15 cellular contexts compared by ENCODE assay signal in the genomic region with DNA sequence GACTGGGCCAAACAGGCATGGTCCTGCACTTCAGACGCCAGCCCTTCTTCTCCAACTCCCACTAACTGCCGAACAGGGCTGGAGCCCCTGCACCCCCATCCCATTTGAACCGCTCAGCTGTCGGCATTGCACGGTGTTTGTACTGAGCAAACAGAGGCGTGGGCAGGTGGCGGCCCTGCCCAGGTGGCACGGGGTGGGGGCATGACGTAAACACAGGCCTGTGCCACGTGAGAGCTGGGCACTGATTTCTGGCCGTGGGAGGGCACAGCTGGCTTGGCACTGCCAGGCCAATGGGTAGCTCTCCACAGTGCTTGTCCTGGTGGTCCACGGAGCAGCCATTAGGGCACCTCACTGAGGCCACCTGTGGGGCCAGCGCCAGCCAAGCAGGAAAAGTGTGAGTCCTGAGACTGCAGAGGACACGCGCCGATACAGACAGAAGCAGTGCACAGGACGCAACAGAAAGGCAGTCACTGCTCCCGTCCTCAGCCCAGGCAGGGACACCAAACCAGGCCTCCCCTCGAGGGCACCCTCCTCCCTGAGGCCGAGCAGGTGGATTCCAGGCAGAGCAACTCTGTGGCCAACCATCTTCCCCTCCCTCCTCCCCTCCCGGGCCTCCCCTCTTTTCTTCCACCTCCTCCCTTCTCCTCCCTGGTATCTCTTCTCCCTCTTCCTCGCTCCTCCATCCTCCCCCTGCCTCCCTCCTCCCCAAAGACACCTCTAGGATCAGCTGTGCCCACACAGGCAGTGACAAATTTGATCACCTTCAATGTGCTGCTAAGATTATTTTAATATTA.
DNase-seq lines count a peak whose midpoint lies in the region; ATAC-seq, FAIRE-seq and TF ChIP-seq lines count a peak whose summit lies in the region.
"Had no signal": no experiment of that assay in that cellular context is flagged by ENCODE, and none has a peak within 500 bp of the region (broad histone marks: within the 10 kb centered on the region; RNA-seq: fewer than 3 reads in every experiment).

No MANE protein-coding gene starts in this region.

- H2AK5ac ChIP-seq in mesenchymal stem cell (ENCODE audit: low read length, severe bottlenecking): no peak overlapping the region

- H3K4me3 ChIP-seq in BLaER1: no peak overlapping the region
- H3K4me3 ChIP-seq in mucosa of rectum (ENCODE audit: low read length in 2 of 2): peak overlapping the region; percentile 41 to 47
- no peak overlapping the region for H3K4me3 ChIP-seq in H7 (ENCODE audit: insufficient read depth, low read depth, low read length)
- H3K4me3 ChIP-seq in mesenchymal stem cell (ENCODE audit: insufficient read depth in 1 of 2, low read depth in 1 of 2, low read length in 2 of 2): no peak overlapping the region
- H3K4me3 ChIP-seq: esophagus muscularis mucosa, hepatocyte had no signal

- no peak overlapping the region for H4K91ac ChIP-seq in mesenchymal stem cell (ENCODE audit: low read length)

- TF ChIP-seq POLR2A in GM12891 (IDR thresholded peaks at IDR 0.05; ENCODE audit: low read depth, low read length): no peak

- DNase-seq in GM12891 (ENCODE audit: insufficient read length, low spot score): no peak
- DNase-seq in SHP77 treated with DMSO at 0.1 percent for 48 hours (lab: John Stamatoyannopoulos, UW): peak; percentile 93
- no peak for DNase-seq in H7
- no peak for DNase-seq in mesenchymal stem cell
- DNase-seq: activated naive CD8-positive, alpha-beta T cell treated with anti-CD3 and anti-CD28 coated beads, Interleukin-2, amount 10 ng/mL, durations not matched to agents 7 days and 5 days; cerebellar nuclear complex; stimulated activated CD4-positive, alpha-beta T cell treated with anti-CD3 and anti-CD28 coated beads, Interleukin-2, amount 100 ng/mL, for 24 hours had no signal

- H3K4me2 ChIP-seq in BLaER1 (peak overlapping the region; percentile 94), mesenchymal stem cell (ENCODE audit: low read length, poor library complexity, severe bottlenecking) (no peak overlapping the region)
- H3K4me2 ChIP-seq: hepatocyte had no signal

- no peak overlapping the region for H2BK120ac ChIP-seq in mesenchymal stem cell (ENCODE audit: low read depth, low read length)

- H3K9ac ChIP-seq in BLaER1 (0 out of 2 replicates have a peak overlapping the region, but pooled peaks have one; percentile 15), mucosa of rectum (ENCODE audit: low read depth in 1 of 2, low read length in 2 of 2) (peak overlapping the region; percentile 54 to 65), mesenchymal stem cell (ENCODE audit: low read length) (no peak overlapping the region)

- H3K14ac ChIP-seq in mesenchymal stem cell (ENCODE audit: low read length in 2 of 2): no peak overlapping the region

- peak; percentile 57 for FAIRE-seq in GM12891 (lab: Jason Lieb, UNC)

- peak overlapping the region; percentile 56 for H3K27ac ChIP-seq in BLaER1
- no peak overlapping the region for H3K27ac ChIP-seq in mucosa of rectum (ENCODE audit: low read depth in 2 of 2, low read length in 2 of 2)
- H3K27ac ChIP-seq in mesenchymal stem cell (ENCODE audit: low read length, poor library complexity, severe bottlenecking): no peak overlapping the region
- H3K27ac ChIP-seq: esophagus muscularis mucosa, hepatocyte had no signal

- H3K79me1 ChIP-seq in mesenchymal stem cell (replicated peaks; ENCODE audit: low read length, poor library complexity, severe bottlenecking): peaks cover 14% of the 10 kb centered on the region

- no peak overlapping the region for H2BK15ac ChIP-seq in mesenchymal stem cell (ENCODE audit: low read depth, poor library complexity, severe bottlenecking)

- H3K9me3 ChIP-seq in BLaER1 (no peaks in the 10 kb centered on the region), mucosa of rectum (ENCODE audit: control insufficient read depth in 2 of 2, low read length in 2 of 2) (no peaks in the 10 kb centered on the region), mesenchymal stem cell (ENCODE audit: control insufficient read depth, low read length) (no peaks in the 10 kb centered on the region)
- H3K9me3 ChIP-seq: esophagus muscularis mucosa had no signal

- no peak overlapping the region for H2BK5ac ChIP-seq in mesenchymal stem cell (ENCODE audit: low read depth, low read length, poor library complexity, severe bottlenecking)

- H4K20me1 ChIP-seq in BLaER1: peaks cover 65% of the 10 kb centered on the region

- no peak overlapping the region for H4K8ac ChIP-seq in mesenchymal stem cell (ENCODE audit: low read length)

- H2AFZ ChIP-seq in mesenchymal stem cell (ENCODE audit: low read depth, low read length): no peak overlapping the region
- H2AFZ ChIP-seq: hepatocyte had no signal

- 93% methylated on average over 22 of the region's 22 CpGs for WGBS in mesenchymal stem cell

- ATAC-seq in GM21423 (IDR thresholded peaks at IDR 0.05; ENCODE audit: unreplicated experiment) (no peak), GM18868 (IDR thresholded peaks at IDR 0.05; ENCODE audit: unreplicated experiment) (no peak)
- ATAC-seq: SK-N-SH treated with all-trans-retinoic acid at 6 μM for 48 hours, WTC11 had no signal

- no peak overlapping the region for H3K4ac ChIP-seq in mesenchymal stem cell (ENCODE audit: low read depth in 1 of 2, low read length in 2 of 2)

- no peak overlapping the region for H3K23ac ChIP-seq in mesenchymal stem cell (ENCODE audit: low read length in 2 of 2)

- H2BK12ac ChIP-seq in mesenchymal stem cell (ENCODE audit: low read length in 2 of 2): no peak overlapping the region

- H3K4me1 ChIP-seq in BLaER1 (peaks cover 69% of the 10 kb centered on the region), mucosa of rectum (ENCODE audit: control insufficient read depth in 2 of 2, insufficient read depth in 2 of 2, low read length in 2 of 2) (peaks cover 6 to 18% of the 10 kb centered on the region in 2 donors), mesenchymal stem cell (ENCODE audit: control insufficient read depth, insufficient read depth, low read depth, low read length) (peaks cover 12% of the 10 kb centered on the region)
- H3K4me1 ChIP-seq: esophagus muscularis mucosa had no signal

- peaks cover 32% of the 10 kb centered on the region for H3K36me3 ChIP-seq in BLaER1
- H3K36me3 ChIP-seq in mucosa of rectum (ENCODE audit: control insufficient read depth in 2 of 2, insufficient read depth in 2 of 2, low read length in 2 of 2): peaks cover 0 to 3% of the 10 kb centered on the region in 2 donors
- no peaks in the 10 kb centered on the region; the same call in 1 of the 2 replicates for H3K36me3 ChIP-seq in H7 (replicated peaks; ENCODE audit: control insufficient read depth, insufficient read depth, low read length)
- H3K36me3 ChIP-seq in mesenchymal stem cell (ENCODE audit: control insufficient read depth in 1 of 2, insufficient read depth in 2 of 2, low read depth in 1 of 2, low read length in 2 of 2): peaks cover 0 to 18% of the 10 kb centered on the region in 2 experiments

- H3K27me3 ChIP-seq in BLaER1 (no peaks in the 10 kb centered on the region), mucosa of rectum (ENCODE audit: control insufficient read depth in 2 of 2, insufficient read depth in 2 of 2, low read length in 2 of 2) (no peaks in the 10 kb centered on the region), H7 (ENCODE audit: control insufficient read depth, insufficient read depth, low read length) (no peaks in the 10 kb centered on the region), mesenchymal stem cell (ENCODE audit: control insufficient read depth in 1 of 2, insufficient read depth in 1 of 2, low read length in 2 of 2) (no peaks in the 10 kb centered on the region)
- H3K27me3 ChIP-seq: esophagus muscularis mucosa, hepatocyte had no signal

- no peak overlapping the region for H3K18ac ChIP-seq in mesenchymal stem cell (ENCODE audit: low read depth in 1 of 2, low read length in 2 of 2)

TF ChIP-seq in GM12891, 5 proteins besides CTCF, POLR2A, EP300 and RAD21:
- TF ChIP-seq SPI1 (IDR thresholded peaks at IDR 0.05; ENCODE audit: low read depth, low read length) (no peak), TAF1 (IDR thresholded peaks at IDR 0.05; ENCODE audit: low read depth, low read length) (no peak), PAX5 (IDR thresholded peaks at IDR 0.05; ENCODE audit: insufficient read depth, low read length, severe bottlenecking) (no peak), POU2F2 (IDR thresholded peaks at IDR 0.05; ENCODE audit: low read depth, low read length) (no peak), POLR2AphosphoS5 (IDR thresholded peaks at IDR 0.05; ENCODE audit: low read depth, low read length) (no peak)

Comparison
In these comparisons a context has a peak if more than half of its experiments do, and no peak if none do; other contexts are left out.
1. H3K4me3 ChIP-seq: peak in mucosa of rectum (2 of 2); none in BLaER1 (single experiment), H7 (single experiment) and mesenchymal stem cell (0 of 2).